ENCODE assay signal across 8 cellular contexts in the genomic region with DNA sequence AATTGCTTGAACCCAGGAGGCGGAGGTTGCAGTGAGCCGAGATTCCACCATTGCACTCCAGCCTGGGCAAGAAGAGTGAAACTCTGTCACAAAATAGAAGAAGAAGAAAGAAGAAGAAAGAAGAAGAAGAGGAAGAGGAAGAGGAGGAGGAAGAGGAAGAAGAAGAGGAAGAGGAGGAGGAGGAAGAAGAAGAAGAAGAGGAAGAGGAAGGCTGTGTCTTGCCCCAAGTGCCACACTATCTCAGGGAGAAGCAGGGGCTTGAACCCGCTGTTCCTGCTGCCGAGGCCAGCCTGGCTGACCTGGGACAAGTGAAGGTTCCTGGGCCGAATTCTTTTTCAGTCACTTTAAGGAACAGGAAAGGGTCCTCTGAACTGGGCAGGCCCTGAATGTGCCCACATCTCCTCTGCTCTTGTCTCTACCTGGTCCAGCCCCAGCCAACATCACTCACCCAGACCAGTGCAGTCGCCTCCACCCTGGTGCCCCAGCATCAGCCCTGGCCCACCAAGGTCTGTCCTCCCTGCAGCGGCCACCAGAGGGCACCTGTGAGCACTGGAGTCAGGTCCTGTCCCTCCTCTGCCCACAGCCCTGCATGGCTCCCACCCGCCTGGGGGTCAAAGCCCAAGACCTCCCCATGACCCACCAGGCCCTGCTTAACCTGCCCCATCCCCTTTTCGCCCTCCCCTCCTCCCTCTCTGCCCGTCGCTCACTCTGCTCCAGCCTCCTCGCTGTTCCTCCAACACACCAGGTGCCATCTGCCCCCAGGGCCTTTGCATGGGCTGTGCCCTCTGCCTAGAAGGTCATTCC. TPM values are rescaled to one million over a fixed set of nuclear protein-coding genes. Genes with fewer than 3 reads are reported as not detected.
A peak's percentile ranks its signal among the peaks of the same experiment; 100 is the strongest.
DNase-seq lines count a peak whose midpoint lies in the region; ATAC-seq, FAIRE-seq and TF ChIP-seq lines count a peak whose summit lies in the region.

No MANE protein-coding gene starts in this region.

- H3K4me3 ChIP-seq in HCT116 (replicated peaks in 1 of 2; ENCODE audit: low read depth in 1 of 2, low read length in 2 of 2): no peak overlapping the region
- no peak overlapping the region for H3K4me3 ChIP-seq in neutrophil (ENCODE audit: low read depth in 1 of 2, low read length in 1 of 2)
- H3K4me3 ChIP-seq in suprapubic skin: no peak overlapping the region

- DNase-seq in HCT116 (ENCODE audit: low read depth, low spot score): peak; percentile 58
- peak; percentile 43 for DNase-seq in RCC 7860 (ENCODE audit: low spot score)
- peak; percentile 73 for DNase-seq in activated T-helper 1 cell treated with Interleukin-2 at 50 U/mL for 16 hours (ENCODE audit: low read depth)
- peak; percentile 53 for DNase-seq in fibroblast of peridontal ligament (ENCODE audit: extremely low read depth)
- DNase-seq in suprapubic skin (ENCODE audit: low spot score in 2 of 2): peak; percentile 93

- no TSS peak for BruUV-seq in HCT116 (replicated peaks; lab: Mats Ljungman, UMichigan)

- H3K9me2 ChIP-seq in HCT116 (ENCODE audit: insufficient read depth): no peaks in the 10 kb centered on the region

- H3K4me1 ChIP-seq in HCT116 (ENCODE audit: control insufficient read depth in 1 of 2, insufficient read depth in 2 of 2, low read length in 2 of 2) (peaks cover 21 to 63% of the 10 kb centered on the region in 2 experiments), neutrophil (ENCODE audit: control insufficient read depth in 1 of 2, insufficient read depth in 1 of 2, low read depth in 1 of 2, low read length in 1 of 2) (peaks cover 39 to 45% of the 10 kb centered on the region in 2 experiments), suprapubic skin (peaks cover 35% of the 10 kb centered on the region)

- POLR2A ChIA-PET in HCT116 (lab: Charles Lee): interaction anchor here (1.6 kb wide), 1 partner anchor 157 kb away, joined by 3 read pairs; a partner anchor contains a TSS

- no peak for FAIRE-seq in RCC 7860 (lab: Jason Lieb, UNC)

- no peak overlapping the region for H2AFZ ChIP-seq in HCT116 (ENCODE audit: low read depth, low read length, poor library complexity, severe bottlenecking)

- H3K9ac ChIP-seq in HCT116 (ENCODE audit: low read length): peak overlapping the region; percentile 63

- H3K27ac ChIP-seq in C4-2B: no peak overlapping the region
- peak overlapping the region; percentile 96 for H3K27ac ChIP-seq in HCT116 (ENCODE audit: low read depth, low read length)
- H3K27ac ChIP-seq in neutrophil: peak overlapping the region; percentile 75
- H3K27ac ChIP-seq in suprapubic skin: no peak overlapping the region

- TF ChIP-seq CTCF in C4-2B (conservative IDR thresholded peaks at IDR 0.05) (peak; percentile 96), HCT116 (IDR thresholded peaks at IDR 0.05 in 2 of 3, conservative IDR thresholded peaks at IDR 0.05 in 1 of 3; ENCODE audit: borderline replicate concordance in 1 of 3, insufficient read depth in 1 of 3, low read depth in 2 of 3, low read length in 2 of 3) (peak; percentile 81 to 92 (median 91); a peak in 5 of 6 replicates), neutrophil (IDR thresholded peaks at IDR 0.05) (peak; percentile 73), suprapubic skin (IDR thresholded peaks at IDR 0.05) (peak; percentile 78 to 89)

- 60% methylated on average over 12 of the region's 12 CpGs for WGBS in suprapubic skin

- intact Hi-C loops in HCT116 (cut with micrococcal nuclease): loop anchor here (1.0 to 2.0 kb wide), 2 partner anchors 59 to 157 kb away; a partner anchor contains a TSS

- H3K36me3 ChIP-seq in HCT116 (ENCODE audit: control insufficient read depth in 1 of 2, insufficient read depth in 2 of 2, low read length in 2 of 2) (peaks cover 0 to 7% of the 10 kb centered on the region in 2 experiments; a peak in 1 of 4 replicates), neutrophil (peaks cover 4% of the 10 kb centered on the region), suprapubic skin (peaks cover 5% of the 10 kb centered on the region)

- RAD21 ChIA-PET in HCT116 (lab: Charles Lee; ENCODE audit: low non-redundant PET in 1 of 2, low total read pairs in 2 of 2, uncharacterized antibody in 2 of 2, unreplicated experiment in 2 of 2): interaction anchor here (0.7 to 2.7 kb wide), 4 partner anchors 40 to 220 kb away, joined by 4 to 14 read pairs (median 5); a partner anchor contains a TSS

- TF ChIP-seq RAD21 in HCT116 (IDR thresholded peaks at IDR 0.05; ENCODE audit: low read depth): peak; percentile 78

- peak overlapping the region; percentile 77 for H3K4me2 ChIP-seq in HCT116 (ENCODE audit: low read length)

- H4K20me1 ChIP-seq in HCT116 (ENCODE audit: insufficient read depth): no peaks in the 10 kb centered on the region

- H3K9me3 ChIP-seq in HCT116 (ENCODE audit: control insufficient read depth in 1 of 2, insufficient read depth in 1 of 2, low read depth in 1 of 2, low read length in 2 of 2) (no peaks in the 10 kb centered on the region), neutrophil (no peaks in the 10 kb centered on the region), suprapubic skin (no peaks in the 10 kb centered on the region)

- H3K79me2 ChIP-seq in HCT116 (ENCODE audit: insufficient read depth, low read length): no peaks in the 10 kb centered on the region

- TF ChIP-seq POLR2A in HCT116 (IDR thresholded peaks at IDR 0.05; ENCODE audit: borderline replicate concordance, extremely low read depth, insufficient read depth, insufficient read length) (no peak), suprapubic skin (IDR thresholded peaks at IDR 0.05) (no peak)

- no peaks in the 10 kb centered on the region for H3K27me3 ChIP-seq in HCT116 (ENCODE audit: insufficient read depth, low read length)
- no peaks in the 10 kb centered on the region for H3K27me3 ChIP-seq in neutrophil
- no peaks in the 10 kb centered on the region for H3K27me3 ChIP-seq in suprapubic skin

- ATAC-seq in HCT116: peak; percentile 63
- ATAC-seq in GM21619 (IDR thresholded peaks at IDR 0.05; ENCODE audit: unreplicated experiment): no peak

- TF ChIP-seq EP300 in suprapubic skin (IDR thresholded peaks at IDR 0.05): no peak

- CTCF ChIA-PET in HCT116 (lab: Charles Lee): interaction anchor here (2.5 to 3.6 kb wide), 6 partner anchors 40 to 219 kb away, joined by 10 to 117 read pairs (median 42); no protein-coding TSS in a partner anchor

TF ChIP-seq in HCT116, 20 proteins besides CTCF, POLR2A, EP300 and RAD21:
- no peak for TF ChIP-seq EGR1 (IDR thresholded peaks at IDR 0.05; ENCODE audit: low read depth)
- TF ChIP-seq, protein P1, sequence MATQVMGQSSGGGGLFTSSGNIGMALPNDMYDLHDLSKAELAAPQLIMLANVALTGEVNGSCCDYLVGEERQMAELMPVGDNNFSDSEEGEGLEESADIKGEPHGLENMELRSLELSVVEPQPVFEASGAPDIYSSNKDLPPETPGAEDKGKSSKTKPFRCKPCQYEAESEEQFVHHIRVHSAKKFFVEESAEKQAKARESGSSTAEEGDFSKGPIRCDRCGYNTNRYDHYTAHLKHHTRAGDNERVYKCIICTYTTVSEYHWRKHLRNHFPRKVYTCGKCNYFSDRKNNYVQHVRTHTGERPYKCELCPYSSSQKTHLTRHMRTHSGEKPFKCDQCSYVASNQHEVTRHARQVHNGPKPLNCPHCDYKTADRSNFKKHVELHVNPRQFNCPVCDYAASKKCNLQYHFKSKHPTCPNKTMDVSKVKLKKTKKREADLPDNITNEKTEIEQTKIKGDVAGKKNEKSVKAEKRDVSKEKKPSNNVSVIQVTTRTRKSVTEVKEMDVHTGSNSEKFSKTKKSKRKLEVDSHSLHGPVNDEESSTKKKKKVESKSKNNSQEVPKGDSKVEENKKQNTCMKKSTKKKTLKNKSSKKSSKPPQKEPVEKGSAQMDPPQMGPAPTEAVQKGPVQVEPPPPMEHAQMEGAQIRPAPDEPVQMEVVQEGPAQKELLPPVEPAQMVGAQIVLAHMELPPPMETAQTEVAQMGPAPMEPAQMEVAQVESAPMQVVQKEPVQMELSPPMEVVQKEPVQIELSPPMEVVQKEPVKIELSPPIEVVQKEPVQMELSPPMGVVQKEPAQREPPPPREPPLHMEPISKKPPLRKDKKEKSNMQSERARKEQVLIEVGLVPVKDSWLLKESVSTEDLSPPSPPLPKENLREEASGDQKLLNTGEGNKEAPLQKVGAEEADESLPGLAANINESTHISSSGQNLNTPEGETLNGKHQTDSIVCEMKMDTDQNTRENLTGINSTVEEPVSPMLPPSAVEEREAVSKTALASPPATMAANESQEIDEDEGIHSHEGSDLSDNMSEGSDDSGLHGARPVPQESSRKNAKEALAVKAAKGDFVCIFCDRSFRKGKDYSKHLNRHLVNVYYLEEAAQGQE (IDR thresholded peaks at IDR 0.05; ENCODE audit: low read depth): no peak
- TF ChIP-seq ELF1 (IDR thresholded peaks at IDR 0.05; ENCODE audit: borderline replicate concordance, low read depth): no peak
- no peak for TF ChIP-seq FOSL1 (IDR thresholded peaks at IDR 0.05; ENCODE audit: low read depth)
- TF ChIP-seq CBX3 (IDR thresholded peaks at IDR 0.05; ENCODE audit: low read depth): peak; percentile 40; the same call in 1 of the 2 replicates
- TF ChIP-seq TCF7L2 (IDR thresholded peaks at IDR 0.05; ENCODE audit: borderline replicate concordance, extremely low read depth, insufficient read depth, insufficient read length): peak; percentile 10
- TF ChIP-seq YY1 (IDR thresholded peaks at IDR 0.05; ENCODE audit: extremely low read depth, insufficient replicate concordance, low read depth, low read length): no peak
- no peak for TF ChIP-seq SIN3A (IDR thresholded peaks at IDR 0.05; ENCODE audit: low read depth)
- TF ChIP-seq EZH2 (IDR thresholded peaks at IDR 0.05): no peak
- TF ChIP-seq, protein P2, sequence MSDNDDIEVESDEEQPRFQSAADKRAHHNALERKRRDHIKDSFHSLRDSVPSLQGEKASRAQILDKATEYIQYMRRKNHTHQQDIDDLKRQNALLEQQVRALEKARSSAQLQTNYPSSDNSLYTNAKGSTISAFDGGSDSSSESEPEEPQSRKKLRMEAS (IDR thresholded peaks at IDR 0.05): peak; percentile 16; the same call in 1 of the 2 replicates
- no peak for TF ChIP-seq SP1 (IDR thresholded peaks at IDR 0.05; ENCODE audit: low read depth)
- TF ChIP-seq SRF (IDR thresholded peaks at IDR 0.05; ENCODE audit: low read depth): no peak
- TF ChIP-seq POLR2AphosphoS5 (IDR thresholded peaks at IDR 0.05; ENCODE audit: low read depth, low read length): 0 out of 2 replicates have a peak, but pooled peaks have one; percentile 28
- TF ChIP-seq, protein P3, sequence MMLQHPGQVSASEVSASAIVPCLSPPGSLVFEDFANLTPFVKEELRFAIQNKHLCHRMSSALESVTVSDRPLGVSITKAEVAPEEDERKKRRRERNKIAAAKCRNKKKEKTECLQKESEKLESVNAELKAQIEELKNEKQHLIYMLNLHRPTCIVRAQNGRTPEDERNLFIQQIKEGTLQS (IDR thresholded peaks at IDR 0.05): no peak

RNA-seq across cellular contexts. Expression of a gene that starts 20.0 kb away (rescaled TPM):
- 28.7 TPM for total RNA-seq in HCT116 (2021; ENCODE audit: unreplicated experiment)
- polyA plus RNA-seq in HCT116 (2012): 30.0 and 33.1 TPM in 2 replicates
- total RNA-seq in suprapubic skin: 10 to 100 TPM; 16.5 to 28.3 (median 20.3) TPM

RNA-seq across cellular contexts. Expression of a gene that starts 20.0 kb away (rescaled TPM):
- 17.7 TPM for total RNA-seq in HCT116 (2021; ENCODE audit: unreplicated experiment)
- 2.2 and 3.1 TPM in 2 replicates for polyA plus RNA-seq in HCT116 (2012)
- total RNA-seq in suprapubic skin: 10 to 100 TPM; 29.6 to 51.8 (median 41.1) TPM

RNA-seq across cellular contexts. Expression of a gene that starts 55.9 kb away (rescaled TPM):
- 207 TPM for total RNA-seq in HCT116 (2021; ENCODE audit: unreplicated experiment)
- polyA plus RNA-seq in HCT116 (2012): 219 and 273 TPM in 2 replicates
- 10 to 100 TPM; 52.4 to 74.9 (median 65.5) TPM for total RNA-seq in suprapubic skin

Comparison
In these comparisons a context has a peak if more than half of its experiments do, and no peak if none do; other contexts are left out.
1. H3K27ac ChIP-seq: peak in HCT116 (single experiment) and neutrophil (single experiment); none in C4-2B (single experiment) and suprapubic skin (single experiment).
2. DNase-seq: peak in every context shown above with its lines; median percentile 93 in suprapubic skin; 73 in activated T-helper 1 cell treated with Interleukin-2 at 50 U/mL for 16 hours; 58 in HCT116; 53 in fibroblast of peridontal ligament; 43 in RCC 7860.
3. Peak in every context shown above with its lines, with median percentiles within 50 percentile points of each other: CTCF ChIP-seq.